ENCODE assay signal across 8 cellular contexts in the genomic region with DNA sequence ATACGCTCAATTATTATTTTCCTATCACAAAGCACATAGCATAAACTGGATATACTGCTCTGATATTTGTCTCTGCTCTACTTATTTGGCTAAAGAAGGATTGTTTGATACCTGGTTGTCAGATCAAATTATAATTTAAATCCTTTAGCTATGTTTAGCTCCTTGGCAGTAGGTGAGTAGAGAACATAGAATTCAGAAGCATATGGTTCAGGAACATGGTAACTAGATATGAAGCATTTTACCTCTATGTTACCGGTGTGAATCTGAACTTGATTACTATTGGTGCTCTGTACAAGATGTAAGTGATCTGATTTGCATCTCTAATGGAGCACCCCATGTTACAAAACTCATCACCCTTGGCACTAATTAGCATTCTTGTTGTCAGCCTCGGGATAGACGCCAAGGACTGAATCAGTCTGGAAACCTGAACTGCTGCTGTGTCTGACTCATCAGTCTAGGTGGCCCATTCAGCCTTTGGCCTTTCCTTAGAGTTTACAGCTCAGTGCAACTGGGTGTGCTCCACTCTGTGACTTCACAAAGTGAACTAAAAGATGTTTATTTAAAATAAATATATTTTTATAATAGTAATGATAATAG. TPM values are rescaled to one million over a fixed set of nuclear protein-coding genes. Genes with fewer than 3 reads are reported as not detected.
DNase-seq lines count a peak whose midpoint lies in the region; ATAC-seq and TF ChIP-seq lines count a peak whose summit lies in the region.

No MANE protein-coding gene starts in this region.

- TF ChIP-seq CTCF in BE2C (IDR thresholded peaks at IDR 0.05; ENCODE audit: low read depth, low read length), result no peak
- no peak for TF ChIP-seq CTCF in MCF 10A (IDR thresholded peaks at IDR 0.05; ENCODE audit: unreplicated experiment)
- TF ChIP-seq CTCF in thyroid gland (IDR thresholded peaks at IDR 0.05), result no peak

- H3K4me3 Mint-ChIP-seq in MCF 10A (ENCODE audit: unreplicated experiment), result no peak overlapping the region
- no peak overlapping the region for H3K4me3 Mint-ChIP-seq in naive thymus-derived CD8-positive, alpha-beta T cell

- H3K9me3 ChIP-seq in BE2C (no peaks in the 10 kb centered on the region), thyroid gland (no peaks in the 10 kb centered on the region)

- intact Hi-C loops in MCF 10A (cut with micrococcal nuclease) (loop anchor here (1.0 kb wide), 2 partner anchors 39 to 56 kb away; no protein-coding TSS in a partner anchor), thyroid gland (cut with DNase I) (no loop called here)

- H3K4me1 Mint-ChIP-seq in MCF 10A (ENCODE audit: insufficient read depth, unreplicated experiment), result peaks cover 21% of the 10 kb centered on the region
- H3K4me1 Mint-ChIP-seq in naive thymus-derived CD8-positive, alpha-beta T cell, result no peaks in the 10 kb centered on the region

- H3K36me3 Mint-ChIP-seq in MCF 10A (ENCODE audit: insufficient read depth, unreplicated experiment), result peaks cover 4% of the 10 kb centered on the region
- no peaks in the 10 kb centered on the region for H3K36me3 Mint-ChIP-seq in naive thymus-derived CD8-positive, alpha-beta T cell

- no peak for ATAC-seq in naive thymus-derived CD8-positive, alpha-beta T cell

- CTCF ChIA-PET in MCF 10A (lab: Yijun Ruan, JAX), result interaction anchor here (0.6 to 1.9 kb wide), 8 partner anchors 10 to 206 kb away, joined by 3 to 6 read pairs (median 3); partner anchors contain the start of genes HERC4 and MYPN

- no peak overlapping the region for H3K4me3 ChIP-seq in BE2C (ENCODE audit: low read depth, low read length)
- no peak overlapping the region for H3K4me3 ChIP-seq in thyroid gland (replicated peaks in 1 of 3)

- H3K27me3 Mint-ChIP-seq in MCF 10A (ENCODE audit: insufficient read depth, unreplicated experiment), result no peaks in the 10 kb centered on the region
- H3K27me3 Mint-ChIP-seq in naive thymus-derived CD8-positive, alpha-beta T cell, result no peaks in the 10 kb centered on the region

- no peak overlapping the region for H3K27ac Mint-ChIP-seq in MCF 10A (ENCODE audit: low read depth, unreplicated experiment)
- no peak overlapping the region for H3K27ac Mint-ChIP-seq in naive thymus-derived CD8-positive, alpha-beta T cell

- no peaks in the 10 kb centered on the region for H3K9me3 Mint-ChIP-seq in MCF 10A (ENCODE audit: unreplicated experiment)
- H3K9me3 Mint-ChIP-seq in naive thymus-derived CD8-positive, alpha-beta T cell, result no peaks in the 10 kb centered on the region

- no peaks in the 10 kb centered on the region for H3K36me3 ChIP-seq in BE2C
- H3K36me3 ChIP-seq in thyroid gland, result no peaks in the 10 kb centered on the region

- H3K4me1 ChIP-seq in BE2C, result peaks cover 17% of the 10 kb centered on the region
- no peaks in the 10 kb centered on the region for H3K4me1 ChIP-seq in thyroid gland

- H3K27ac ChIP-seq in thyroid gland, result no peak overlapping the region

- POLR2A ChIA-PET in MCF 10A (lab: Yijun Ruan, JAX), result interaction anchor here (0.8 to 2.4 kb wide), 19 partner anchors 8 to 236 kb away, joined by 3 to 15 read pairs (median 4); partner anchors contain the start of genes MYPN and PBLD
- POLR2A ChIA-PET in naive thymus-derived CD8-positive, alpha-beta T cell (lab: Charles Lee), result no interaction called here

- 56 to 64% methylated on average over 4 of the region's 4 CpGs for WGBS in thyroid gland, 2 donors

- DNase-seq in BE2C (peak; percentile 12), M059J (ENCODE audit: low read depth) (peak; percentile 97), MCF 10A (ENCODE audit: unreplicated experiment) (peak; percentile 97), left kidney (ENCODE audit: low read depth, low spot score) (peak; percentile 22), thyroid gland (no peak), NCI-H1092 treated with DMSO at 0.1 percent for 48 hours (lab: John Stamatoyannopoulos, UW) (no peak)
- no peak for DNase-seq in effector CD8-positive, alpha-beta T cell (lab: John Stamatoyannopoulos, UW)
- DNase-seq in naive thymus-derived CD8-positive, alpha-beta T cell, result no peak

- no TSS peak for BruUV-seq in MCF 10A (replicated peaks; lab: Mats Ljungman, UMichigan)

- no peak for TF ChIP-seq POLR2A in thyroid gland (IDR thresholded peaks at IDR 0.05)

- H3K27me3 ChIP-seq in BE2C, result no peaks in the 10 kb centered on the region
- no peaks in the 10 kb centered on the region for H3K27me3 ChIP-seq in thyroid gland

RNA-seq across cellular contexts. Expression of gene MYPN, which starts 12.3 kb away (rescaled TPM):
- polyA plus RNA-seq in BE2C (2012; ENCODE audit: insufficient read depth, insufficient read length, low read depth), result not detected
- 30.8 and 34.5 TPM in 2 replicates for total RNA-seq in M059J (2014; rRNA removed; shearing (Covaris generic))
- total RNA-seq in MCF 10A (2022) (0.22 and 0.37 TPM in 2 replicates), thyroid gland (under 1 TPM in 1 of 4 donors, not detected in 3; 0.11 TPM)
- not detected for total RNA-seq in naive thymus-derived CD8-positive, alpha-beta T cell
- polyA plus RNA-seq in naive thymus-derived CD8-positive, alpha-beta T cell, result not detected

RNA-seq across cellular contexts. Expression of gene HERC4, which starts 21.9 kb away (rescaled TPM):
- polyA plus RNA-seq in BE2C (2012; ENCODE audit: insufficient read depth, insufficient read length, low read depth), result 10.2 TPM
- total RNA-seq in M059J (2014; rRNA removed; shearing (Covaris generic)), result 63.5 and 95.5 TPM in 2 replicates
- total RNA-seq in MCF 10A (2022) (57.5 and 61.5 TPM in 2 replicates), thyroid gland (10 to 100 TPM; 54.5 to 82.4 (median 67.5) TPM)
- 100 to 1,000 TPM in 1 of 2 experiments, 10 to 100 TPM in 1; 99.4 to 106 TPM for total RNA-seq in naive thymus-derived CD8-positive, alpha-beta T cell
- 10 to 100 TPM; 18.1 to 24.0 (median 18.7) TPM for polyA plus RNA-seq in naive thymus-derived CD8-positive, alpha-beta T cell

Comparison
In these comparisons a context has a peak if more than half of its experiments do, and no peak if none do; other contexts are left out.
1. DNase-seq: peak in BE2C (single experiment), M059J (single experiment), MCF 10A (single experiment) and left kidney (single experiment); none in effector CD8-positive, alpha-beta T cell (single experiment), thyroid gland (0 of 2), naive thymus-derived CD8-positive, alpha-beta T cell (0 of 10) and NCI-H1092 treated with DMSO at 0.1 percent for 48 hours (single experiment).
2. RNA of gene MYPN, which starts 12.3 kb away (total RNA-seq): 30.8 to 34.5 TPM in M059J; 0.22 to 0.37 TPM in MCF 10A, not detected in naive thymus-derived CD8-positive, alpha-beta T cell and 0.11 TPM in thyroid gland; every median in the first group is over 10 times any median in the second.